Comparison of ENCODE assay signal across 12 cellular contexts in the genomic region with DNA sequence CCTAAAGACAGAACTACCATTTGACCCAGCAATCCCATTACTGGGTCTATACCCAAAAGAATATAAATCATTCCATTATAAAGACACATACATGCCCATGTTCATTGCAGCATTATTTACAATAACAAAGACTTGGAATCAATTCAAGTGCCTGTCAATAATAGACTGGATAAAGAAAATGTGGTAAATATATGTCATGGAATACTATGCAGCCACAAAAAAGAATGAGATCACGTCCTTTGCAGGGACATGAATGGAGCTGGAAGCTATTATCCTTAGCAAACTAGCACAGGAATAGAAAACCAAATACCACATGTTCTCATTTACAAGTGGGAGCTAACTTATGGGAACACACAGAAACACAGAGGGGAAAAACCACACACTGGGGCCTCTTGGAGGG. TPM values are rescaled to one million over a fixed set of nuclear protein-coding genes. Genes with fewer than 3 reads are reported as not detected.
"Had no signal": no experiment of that assay in that cellular context is flagged by ENCODE, and none has a peak within 500 bp of the region (broad histone marks: within the 10 kb centered on the region; RNA-seq: fewer than 3 reads in every experiment).

No MANE protein-coding gene starts in this region.

- FAIRE-seq: H1, H54 had no signal

- H3K4me1 ChIP-seq: HAP-1 had no signal

- ATAC-seq: GM23338, HCT116 had no signal

- H2AFZ ChIP-seq: GM23248, GM23338 had no signal

- H3K9me3 ChIP-seq: HAP-1 had no signal

- H3K9ac ChIP-seq: GM23248 had no signal

- H3K27ac ChIP-seq: GM23248 had no signal

- H3K4me2 ChIP-seq: GM23338 had no signal

- DNase-seq: GM23248, GOT3, H7, H9, HCEC 1CT, HFFc6 had no signal

- H3K36me3 ChIP-seq: HAP-1 had no signal

- H3K4me3 ChIP-seq: GM23248, GM23338, HAP-1 had no signal

RNA-seq across cellular contexts. Expression of a gene that starts 8.7 kb away (rescaled TPM):
- total RNA-seq: GM23248, GM23338, H1, H4, H7, H9, HFFc6 had no signal
- polyA plus RNA-seq: GM23248, GM23338, H1 had no signal

RNA-seq across cellular contexts. Expression of a gene that starts 28.8 kb away (rescaled TPM):
- total RNA-seq: GM23248, GM23338, H1, H4, H7, H9, HFFc6 had no signal
- polyA plus RNA-seq: GM23248, GM23338, H1 had no signal

RNA-seq across cellular contexts. Expression of a gene that starts 41.0 kb away (rescaled TPM):
- total RNA-seq: GM23248, GM23338, H1, H4, H7, H9, HFFc6 had no signal
- polyA plus RNA-seq: GM23248, GM23338, H1 had no signal

RNA-seq across cellular contexts. Expression of a gene that starts 55.8 kb away (rescaled TPM):
- total RNA-seq: GM23248, GM23338, H1, H4, H7, H9, HFFc6 had no signal
- polyA plus RNA-seq: GM23248, GM23338, H1 had no signal

RNA-seq across cellular contexts. Expression of a gene that starts 59.3 kb away (rescaled TPM):
- total RNA-seq: GM23248, GM23338, H1, H4, H7, H9, HFFc6 had no signal
- polyA plus RNA-seq: GM23248, GM23338, H1 had no signal
